1 cellular context compared by ENCODE assay signal in genomic region chr2:10079931-10080535, GRCh38.
TF ChIP-seq lines count a peak whose summit lies in the region.

A gene with protein sequence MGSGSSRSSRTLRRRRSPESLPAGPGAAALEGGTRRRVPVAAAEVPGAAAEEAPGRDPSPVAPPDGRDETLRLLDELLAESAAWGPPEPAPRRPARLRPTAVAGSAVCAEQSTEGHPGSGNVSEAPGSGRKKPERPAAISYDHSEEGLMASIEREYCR (minus strand): TSS chr2:10080411. CDS start chr2:10080223, 188 bp downstream.

TF ChIP-seq in K562, 482 proteins besides CTCF, POLR2A, EP300 and RAD21 (continued from another document):
- TF ChIP-seq GTF3C2 (IDR thresholded peaks at IDR 0.05; ENCODE audit: borderline replicate concordance, extremely low read depth, insufficient read length), result no peak
- TF ChIP-seq ZBTB7A (IDR thresholded peaks at IDR 0.05; ENCODE audit: borderline replicate concordance, control insufficient read depth, low read depth, low read length), result peak; percentile 52; the same call in 1 of the 2 replicates
- peak; percentile 34; the same call in 1 of the 2 replicates for TF ChIP-seq GATAD2B (IDR thresholded peaks at IDR 0.05; ENCODE audit: borderline replicate concordance)
- TF ChIP-seq, protein P1, sequence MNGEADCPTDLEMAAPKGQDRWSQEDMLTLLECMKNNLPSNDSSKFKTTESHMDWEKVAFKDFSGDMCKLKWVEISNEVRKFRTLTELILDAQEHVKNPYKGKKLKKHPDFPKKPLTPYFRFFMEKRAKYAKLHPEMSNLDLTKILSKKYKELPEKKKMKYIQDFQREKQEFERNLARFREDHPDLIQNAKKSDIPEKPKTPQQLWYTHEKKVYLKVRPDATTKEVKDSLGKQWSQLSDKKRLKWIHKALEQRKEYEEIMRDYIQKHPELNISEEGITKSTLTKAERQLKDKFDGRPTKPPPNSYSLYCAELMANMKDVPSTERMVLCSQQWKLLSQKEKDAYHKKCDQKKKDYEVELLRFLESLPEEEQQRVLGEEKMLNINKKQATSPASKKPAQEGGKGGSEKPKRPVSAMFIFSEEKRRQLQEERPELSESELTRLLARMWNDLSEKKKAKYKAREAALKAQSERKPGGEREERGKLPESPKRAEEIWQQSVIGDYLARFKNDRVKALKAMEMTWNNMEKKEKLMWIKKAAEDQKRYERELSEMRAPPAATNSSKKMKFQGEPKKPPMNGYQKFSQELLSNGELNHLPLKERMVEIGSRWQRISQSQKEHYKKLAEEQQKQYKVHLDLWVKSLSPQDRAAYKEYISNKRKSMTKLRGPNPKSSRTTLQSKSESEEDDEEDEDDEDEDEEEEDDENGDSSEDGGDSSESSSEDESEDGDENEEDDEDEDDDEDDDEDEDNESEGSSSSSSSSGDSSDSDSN (IDR thresholded peaks at IDR 0.05; ENCODE audit: borderline replicate concordance in 1 of 2, low read depth in 2 of 2, low read length in 2 of 2), result peak; percentile 35 to 58; a peak in 1 of 4 replicates
- no peak for TF ChIP-seq PTBP1 (IDR thresholded peaks at IDR 0.05; ENCODE audit: low read depth, low read length)
- TF ChIP-seq NONO (IDR thresholded peaks at IDR 0.05; ENCODE audit: low read depth in 2 of 2, low read length in 1 of 2), result 0 out of 4 replicates have a peak, but pooled peaks of 1 of the 2 experiments have one; percentile 32
- no peak for TF ChIP-seq TFE3 (CRISPR knock-in tag; IDR thresholded peaks at IDR 0.05)
- TF ChIP-seq SMAD4 (CRISPR knock-in tag; conservative IDR thresholded peaks at IDR 0.05), result 0 out of 2 replicates have a peak, but pooled peaks have one; percentile 33
- TF ChIP-seq, protein P2, sequence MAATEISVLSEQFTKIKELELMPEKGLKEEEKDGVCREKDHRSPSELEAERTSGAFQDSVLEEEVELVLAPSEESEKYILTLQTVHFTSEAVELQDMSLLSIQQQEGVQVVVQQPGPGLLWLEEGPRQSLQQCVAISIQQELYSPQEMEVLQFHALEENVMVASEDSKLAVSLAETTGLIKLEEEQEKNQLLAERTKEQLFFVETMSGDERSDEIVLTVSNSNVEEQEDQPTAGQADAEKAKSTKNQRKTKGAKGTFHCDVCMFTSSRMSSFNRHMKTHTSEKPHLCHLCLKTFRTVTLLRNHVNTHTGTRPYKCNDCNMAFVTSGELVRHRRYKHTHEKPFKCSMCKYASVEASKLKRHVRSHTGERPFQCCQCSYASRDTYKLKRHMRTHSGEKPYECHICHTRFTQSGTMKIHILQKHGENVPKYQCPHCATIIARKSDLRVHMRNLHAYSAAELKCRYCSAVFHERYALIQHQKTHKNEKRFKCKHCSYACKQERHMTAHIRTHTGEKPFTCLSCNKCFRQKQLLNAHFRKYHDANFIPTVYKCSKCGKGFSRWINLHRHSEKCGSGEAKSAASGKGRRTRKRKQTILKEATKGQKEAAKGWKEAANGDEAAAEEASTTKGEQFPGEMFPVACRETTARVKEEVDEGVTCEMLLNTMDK (IDR thresholded peaks at IDR 0.05; ENCODE audit: borderline replicate concordance, insufficient read depth, low read depth, low read length, poor library complexity, severe bottlenecking), result peak; percentile 31
- TF ChIP-seq MECOM (CRISPR knock-in tag; IDR thresholded peaks at IDR 0.05), result no peak
- 0 out of 2 replicates have a peak, but pooled peaks have one; percentile 33 for TF ChIP-seq CXXC5 (CRISPR knock-in tag; IDR thresholded peaks at IDR 0.05)
- TF ChIP-seq RB1 (IDR thresholded peaks at IDR 0.05; ENCODE audit: low read depth), result peak; percentile 55; the same call in 1 of the 2 replicates
- no peak for TF ChIP-seq CREBBP (IDR thresholded peaks at IDR 0.05; ENCODE audit: low read depth, low read length)
- no peak for TF ChIP-seq HDAC3 (IDR thresholded peaks at IDR 0.05; ENCODE audit: borderline replicate concordance, partially characterized antibody)
- TF ChIP-seq HMGN3 (IDR thresholded peaks at IDR 0.05; ENCODE audit: borderline replicate concordance, extremely low read depth, insufficient read length, low read depth, low read length), result peak; percentile 12
